ENCODE assay signal across 11 cellular contexts in genomic region chr12:27548301-27549199, GRCh38. TPM values are rescaled to one million over a fixed set of nuclear protein-coding genes. Genes with fewer than 3 reads are reported as not detected.
DNase-seq lines count a peak whose midpoint lies in the region; ATAC-seq and TF ChIP-seq lines count a peak whose summit lies in the region.
"Had no signal": no experiment of that assay in that cellular context is flagged by ENCODE, and none has a peak within 500 bp of the region (broad histone marks: within the 10 kb centered on the region; RNA-seq: fewer than 3 reads in every experiment).

No MANE protein-coding gene starts in this region.

- CTCF ChIA-PET in MCF 10A (lab: Yijun Ruan, JAX): interaction anchor here (0.6 to 1.5 kb wide), 5 partner anchors 35 to 393 kb away, joined by 3 to 4 read pairs (median 3); no protein-coding TSS in a partner anchor

- H3K9me3 ChIP-seq in BLaER1 (peaks cover 15% of the 10 kb centered on the region), prostate gland (no peaks in the 10 kb centered on the region)

- TF ChIP-seq POLR2A in prostate gland (IDR thresholded peaks at IDR 0.05): no peak

- peak overlapping the region; percentile 53 for H3K4me3 Mint-ChIP-seq in MCF 10A (ENCODE audit: unreplicated experiment)
- no peak overlapping the region for H3K4me3 Mint-ChIP-seq in natural killer cell

- DNase-seq in MV-4-11 (lab: John Stamatoyannopoulos, UW): peak; percentile 56
- no peak for DNase-seq in MCF 10A (ENCODE audit: unreplicated experiment)
- DNase-seq in prostate gland (ENCODE audit: low spot score): no peak
- DNase-seq in NCI-H128 (lab: John Stamatoyannopoulos, UW; ENCODE audit: unreplicated experiment): no peak
- DNase-seq in natural killer cell: no peak
- DNase-seq: activated naive CD4-positive, alpha-beta T cell treated with Interleukin-2 at 50 U/mL for 16 hours; effector CD8-positive, alpha-beta T cell; NCI-H1436 treated with DMSO at 0.1 percent for 48 hours had no signal

- H3K27me3 ChIP-seq in BLaER1: no peaks in the 10 kb centered on the region
- no peaks in the 10 kb centered on the region for H3K27me3 ChIP-seq in prostate gland (replicated peaks; ENCODE audit: insufficient read depth)

- H3K36me3 Mint-ChIP-seq in MCF 10A (ENCODE audit: insufficient read depth, unreplicated experiment): peaks cover 5% of the 10 kb centered on the region
- H3K36me3 Mint-ChIP-seq in natural killer cell: no peaks in the 10 kb centered on the region

- no peak for ATAC-seq in GM19324 (IDR thresholded peaks at IDR 0.05; ENCODE audit: low FRiP score, unreplicated experiment)
- ATAC-seq in natural killer cell: no peak
- no peak for ATAC-seq in GM19397 (IDR thresholded peaks at IDR 0.05; ENCODE audit: unreplicated experiment)

- H3K9ac ChIP-seq in BLaER1: no peak overlapping the region

- H3K4me3 ChIP-seq in BLaER1 (no peak overlapping the region), prostate gland (no peak overlapping the region)

- peaks cover 66% of the 10 kb centered on the region for H3K4me1 ChIP-seq in BLaER1
- peaks cover 5% of the 10 kb centered on the region for H3K4me1 ChIP-seq in prostate gland (replicated peaks)

- H3K36me3 ChIP-seq in BLaER1 (peaks cover 10% of the 10 kb centered on the region), prostate gland (no peaks in the 10 kb centered on the region)

- peak overlapping the region; percentile 78 for H3K27ac Mint-ChIP-seq in MCF 10A (ENCODE audit: low read depth, unreplicated experiment)
- no peak overlapping the region for H3K27ac Mint-ChIP-seq in natural killer cell

- POLR2A ChIA-PET in MCF 10A (lab: Yijun Ruan, JAX): interaction anchor here (0.6 to 8.9 kb wide), 11 partner anchors 9 to 79 kb away, joined by 3 to 97 read pairs (median 14); partner anchors contain the start of gene PPFIBP1

- intact Hi-C loops in MCF 10A (cut with micrococcal nuclease): loop anchor here (1.0 kb wide), 1 partner anchor 24 kb away; the partner anchor contains the start of gene PPFIBP1
- intact Hi-C loops in prostate gland (cut with DNase I): loop anchor here (10.0 kb wide), 1 partner anchor 66 kb away; no protein-coding TSS in a partner anchor
- intact Hi-C loops in natural killer cell (cut with micrococcal nuclease): no loop called here

- peak overlapping the region; percentile 81 for H3K4me2 ChIP-seq in BLaER1

- H3K27me3 Mint-ChIP-seq in MCF 10A (ENCODE audit: insufficient read depth, unreplicated experiment): no peaks in the 10 kb centered on the region
- peaks cover 17 to 26% of the 10 kb centered on the region in 2 donors for H3K27me3 Mint-ChIP-seq in natural killer cell (ENCODE audit: low read depth in 2 of 2)

- H3K9me3 Mint-ChIP-seq in MCF 10A (ENCODE audit: unreplicated experiment): no peaks in the 10 kb centered on the region
- H3K9me3 Mint-ChIP-seq in natural killer cell: no peaks in the 10 kb centered on the region

- WGBS in prostate gland: 90% methylated on average over 8 of the region's 8 CpGs

- BruUV-seq in MCF 10A (replicated peaks; lab: Mats Ljungman, UMichigan): no TSS peak

- H4K20me1 ChIP-seq in BLaER1: peaks cover 17% of the 10 kb centered on the region; the same call in 1 of the 2 replicates

- no peak overlapping the region for H3K27ac ChIP-seq in BLaER1
- H3K27ac ChIP-seq in prostate gland: peak overlapping the region; percentile 40 to 57

- TF ChIP-seq CTCF in MCF 10A (IDR thresholded peaks at IDR 0.05; ENCODE audit: unreplicated experiment) (no peak), prostate gland (IDR thresholded peaks at IDR 0.05) (no peak), natural killer cell (IDR thresholded peaks at IDR 0.05) (no peak)

- H3K4me1 Mint-ChIP-seq in MCF 10A (ENCODE audit: insufficient read depth, unreplicated experiment) (peaks cover 29% of the 10 kb centered on the region), natural killer cell (no peaks in the 10 kb centered on the region)

RNA-seq across cellular contexts. Expression of gene PPFIBP1, which starts 24.5 kb away (rescaled TPM):
- 82.6 and 87.7 TPM in 2 replicates for total RNA-seq in MCF 10A (2022)
- 100 to 1,000 TPM in 1 of 2 donors, 10 to 100 TPM in 1; 61.3 to 121 TPM for total RNA-seq in prostate gland
- 1 to 10 TPM in 2 of 3 donors, under 1 TPM in 1; 0.73 to 1.6 (median 1.4) TPM for total RNA-seq in natural killer cell

Comparison
In these comparisons a context has a peak if more than half of its experiments do, and no peak if none do; other contexts are left out.
1. RNA of gene PPFIBP1, which starts 24.5 kb away (total RNA-seq): 61.3 to 121 TPM in prostate gland and 82.6 to 87.7 TPM in MCF 10A; 0.73 to 1.6 TPM in natural killer cell; every median in the first group is over 10 times any median in the second.